ENCODE assay signal across 21 cellular contexts in genomic region chr5:38768411-38769211, GRCh38.
A peak's percentile ranks its signal among the peaks of the same experiment; 100 is the strongest.
DNase-seq lines count a peak whose midpoint lies in the region; ATAC-seq and TF ChIP-seq lines count a peak whose summit lies in the region.
"Had no signal": no experiment of that assay in that cellular context is flagged by ENCODE, and none has a peak within 500 bp of the region (broad histone marks: within the 10 kb centered on the region; RNA-seq: fewer than 3 reads in every experiment).

No MANE protein-coding gene starts in this region.

- no peak for TF ChIP-seq CTCF in right atrium auricular region (IDR thresholded peaks at IDR 0.05)
- no peak for TF ChIP-seq CTCF in gastroesophageal sphincter (IDR thresholded peaks at IDR 0.05)
- TF ChIP-seq CTCF in nephron (IDR thresholded peaks at IDR 0.05; ENCODE audit: unreplicated experiment in 3 of 3): no peak

- peaks cover 15% of the 10 kb centered on the region for H3K9me3 Mint-ChIP-seq in nephron

- H3K9me3 ChIP-seq in right atrium auricular region (peaks cover 0 to 13% of the 10 kb centered on the region in 2 donors), gastroesophageal sphincter (peaks cover 0 to 12% (median 0%) of the 10 kb centered on the region in 3 donors), aorta (ENCODE audit: control insufficient read depth, low read length) (no peaks in the 10 kb centered on the region)

- peaks cover 0 to 6% of the 10 kb centered on the region in 2 donors for H3K4me1 ChIP-seq in right atrium auricular region
- H3K4me1 ChIP-seq in gastroesophageal sphincter: no peaks in the 10 kb centered on the region
- peaks cover 0 to 10% of the 10 kb centered on the region in 2 donors for H3K4me1 ChIP-seq in aorta (ENCODE audit: control insufficient read depth in 1 of 2, insufficient read depth in 2 of 2, low read length in 2 of 2)

- peaks cover 20% of the 10 kb centered on the region for H3K4me1 Mint-ChIP-seq in nephron

- peaks cover 6% of the 10 kb centered on the region for H3K36me3 Mint-ChIP-seq in nephron (ENCODE audit: low read depth)
- H3K36me3 Mint-ChIP-seq: CD8-positive, alpha-beta T cell had no signal

- TF ChIP-seq EP300 in gastroesophageal sphincter (IDR thresholded peaks at IDR 0.05): no peak

- H3K4me3 Mint-ChIP-seq in nephron: no peak overlapping the region
- H3K4me3 Mint-ChIP-seq: CD8-positive, alpha-beta T cell had no signal

- 45 to 49% methylated on average over 9 of the region's 9 CpGs for WGBS in gastroesophageal sphincter (ENCODE audit: low coverage in 1 of 2), 2 donors
- 86 to 88% methylated on average over 9 of the region's 9 CpGs for WGBS in aorta, 2 donors

- peak overlapping the region; percentile 34 to 85 (median 80) for H3K27ac Mint-ChIP-seq in nephron
- H3K27ac Mint-ChIP-seq: CD8-positive, alpha-beta T cell had no signal

- no peaks in the 10 kb centered on the region for H3K27me3 Mint-ChIP-seq in nephron (ENCODE audit: low read depth)

- no peaks in the 10 kb centered on the region for H3K36me3 ChIP-seq in right atrium auricular region
- H3K36me3 ChIP-seq in gastroesophageal sphincter: no peaks in the 10 kb centered on the region
- H3K36me3 ChIP-seq in aorta (ENCODE audit: control insufficient read depth in 1 of 2, insufficient read depth in 2 of 2, low read length in 1 of 2): no peaks in the 10 kb centered on the region

- no peaks in the 10 kb centered on the region for H3K27me3 ChIP-seq in right atrium auricular region
- no peaks in the 10 kb centered on the region for H3K27me3 ChIP-seq in gastroesophageal sphincter
- no peaks in the 10 kb centered on the region for H3K27me3 ChIP-seq in aorta (ENCODE audit: control insufficient read depth in 1 of 2, insufficient read depth in 2 of 2, low read length in 1 of 2)

- intact Hi-C loops in Right ventricle myocardium superior (cut with DNase I): no loop called here
- intact Hi-C loops in aorta (cut with DNase I): no loop called here

- H3K27ac ChIP-seq in right atrium auricular region (no peak overlapping the region), gastroesophageal sphincter (no peak overlapping the region), aorta (ENCODE audit: low read depth in 1 of 2, low read length in 2 of 2) (no peak overlapping the region)
- H3K27ac ChIP-seq: KMS-11, SK-N-MC had no signal

- DNase-seq in Right ventricle myocardium superior (no peak), right atrium auricular region (ENCODE audit: low spot score) (no peak), aorta (no peak), T-helper 9 cell (no peak)
- DNase-seq: AML-193; C1 segment of cervical spinal cord; CD8-positive, alpha-beta T cell; DND-41; NCI-H1105; NCI-H1694 treated with DMSO at 0.1 percent for 48 hours; NCI-H2081 treated with DMSO at 0.1 percent for 48 hours; NCI-H446; NCI-H526; SHP77 treated with DMSO at 0.1 percent for 48 hours had no signal

- TF ChIP-seq POLR2A in gastroesophageal sphincter (IDR thresholded peaks at IDR 0.05): no peak

- H3K4me3 ChIP-seq in right atrium auricular region: no peak overlapping the region
- no peak overlapping the region for H3K4me3 ChIP-seq in gastroesophageal sphincter
- no peak overlapping the region for H3K4me3 ChIP-seq in aorta (ENCODE audit: low read length in 2 of 2)
- H3K4me3 ChIP-seq: GM12878, SK-N-MC had no signal

- ATAC-seq in Right ventricle myocardium superior (ENCODE audit: poor library complexity) (peak; percentile 85), gastroesophageal sphincter (peak; percentile 69), aorta (ENCODE audit: low FRiP score) (peak; percentile 22), GM18517 (IDR thresholded peaks at IDR 0.05; ENCODE audit: unreplicated experiment) (no peak), HG02840 (IDR thresholded peaks at IDR 0.05; ENCODE audit: low FRiP score, unreplicated experiment) (no peak)
- ATAC-seq: CD8-positive, alpha-beta T cell; GM12878 had no signal

Comparison
In these comparisons a context has a peak if more than half of its experiments do, and no peak if none do; other contexts are left out.
1. ATAC-seq: peak in Right ventricle myocardium superior (single experiment), gastroesophageal sphincter (single experiment) and aorta (single experiment); none in GM18517 (single experiment) and HG02840 (single experiment).